15 cellular contexts compared by ENCODE assay signal in the genomic region with DNA sequence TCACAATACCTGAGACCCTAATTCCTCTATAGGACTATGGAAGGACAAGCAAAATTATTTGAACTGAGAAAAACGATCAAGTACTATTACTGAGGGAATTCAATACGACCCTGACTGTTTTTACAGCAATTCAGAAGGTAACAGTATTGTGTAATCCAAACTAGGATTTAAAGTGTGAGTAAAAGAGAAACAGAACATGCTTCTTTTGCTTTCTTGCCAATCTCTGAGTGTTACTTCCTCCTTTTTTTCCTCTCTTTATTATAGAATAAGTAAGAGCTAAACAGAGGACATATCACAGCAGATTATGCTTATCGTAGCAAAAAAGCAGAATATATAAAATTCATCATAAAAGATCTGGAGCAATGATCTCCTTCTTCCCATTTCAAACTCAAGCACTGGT.
DNase-seq lines count a peak whose midpoint lies in the region; ATAC-seq and TF ChIP-seq lines count a peak whose summit lies in the region.
"Had no signal": no experiment of that assay in that cellular context is flagged by ENCODE, and none has a peak within 500 bp of the region (broad histone marks: within the 10 kb centered on the region; RNA-seq: fewer than 3 reads in every experiment).

No MANE protein-coding gene starts in this region.

- H4K20me1 ChIP-seq in HCT116 (ENCODE audit: insufficient read depth) (no peaks in the 10 kb centered on the region), PC-9 (ENCODE audit: insufficient read depth) (no peaks in the 10 kb centered on the region), fibroblast of lung (ENCODE audit: control insufficient read depth, extremely low read depth, insufficient read depth, low read length) (no peaks in the 10 kb centered on the region), osteoblast (ENCODE audit: insufficient read depth, low read length) (no peaks in the 10 kb centered on the region)

- intact Hi-C loops in HCT116 (cut with micrococcal nuclease) (no loop called here), PC-9 (cut with micrococcal nuclease; ENCODE audit: unreplicated experiment) (no loop called here), sigmoid colon (cut with DNase I) (no loop called here)

- no TSS peak for BruUV-seq in HCT116 (replicated peaks; lab: Mats Ljungman, UMichigan)
- no TSS peak for BruUV-seq in PC-9 (replicated peaks; lab: Mats Ljungman, UMichigan)

- TF ChIP-seq CTCF in HCT116 (IDR thresholded peaks at IDR 0.05 in 2 of 3, conservative IDR thresholded peaks at IDR 0.05 in 1 of 3; ENCODE audit: borderline replicate concordance in 1 of 3, insufficient read depth in 1 of 3, low read depth in 2 of 3, low read length in 2 of 3) = no peak
- no peak for TF ChIP-seq CTCF in PC-9 (conservative IDR thresholded peaks at IDR 0.05)
- TF ChIP-seq CTCF in fibroblast of lung (conservative IDR thresholded peaks at IDR 0.05 in 1 of 2, IDR thresholded peaks at IDR 0.05 in 1 of 2; ENCODE audit: low read depth in 1 of 2, low read length in 2 of 2) = no peak
- no peak for TF ChIP-seq CTCF in sigmoid colon (IDR thresholded peaks at IDR 0.05)
- TF ChIP-seq CTCF in osteoblast (IDR thresholded peaks at IDR 0.05; ENCODE audit: extremely low read depth, low read depth, low read length) = no peak

- H3K4me3 ChIP-seq in HCT116 (replicated peaks in 1 of 2; ENCODE audit: low read depth in 1 of 2, low read length in 2 of 2) (no peak overlapping the region), PC-9 (no peak overlapping the region), fibroblast of lung (replicated peaks in 1 of 4; ENCODE audit: control extremely low read depth in 1 of 4, insufficient read depth in 1 of 4, low read depth in 3 of 4, low read length in 4 of 4) (no peak overlapping the region), sigmoid colon (no peak overlapping the region), osteoblast (ENCODE audit: insufficient read depth, low read length) (no peak overlapping the region)
- H3K4me3 ChIP-seq: esophagus squamous epithelium, stomach had no signal

- H3K79me2 ChIP-seq in HCT116 (ENCODE audit: insufficient read depth, low read length) (no peaks in the 10 kb centered on the region), PC-9 (ENCODE audit: low read depth) (no peaks in the 10 kb centered on the region), fibroblast of lung (ENCODE audit: control insufficient read depth, insufficient read depth, low read length) (no peaks in the 10 kb centered on the region), osteoblast (ENCODE audit: insufficient read depth, low read length) (no peaks in the 10 kb centered on the region)

- TF ChIP-seq POLR2A in HCT116 (IDR thresholded peaks at IDR 0.05; ENCODE audit: borderline replicate concordance, extremely low read depth, insufficient read depth, insufficient read length) (no peak), sigmoid colon (IDR thresholded peaks at IDR 0.05) (no peak)

- H3K27ac ChIP-seq in HCT116 (ENCODE audit: low read depth, low read length) (no peak overlapping the region), PC-9 (no peak overlapping the region), fibroblast of lung (ENCODE audit: insufficient read depth, low read length) (no peak overlapping the region), sigmoid colon (peak overlapping the region in 3 of 4 donors; percentile 8 to 54 (median 14)), osteoblast (ENCODE audit: low read depth, low read length) (no peak overlapping the region)

- ATAC-seq in HCT116 = no peak
- no peak for ATAC-seq in GM19467 (IDR thresholded peaks at IDR 0.05; ENCODE audit: unreplicated experiment)
- ATAC-seq in HG02870 (IDR thresholded peaks at IDR 0.05; ENCODE audit: unreplicated experiment) = no peak

- no peak for TF ChIP-seq RAD21 in HCT116 (IDR thresholded peaks at IDR 0.05; ENCODE audit: low read depth)

- H3K27me3 ChIP-seq in HCT116 (ENCODE audit: insufficient read depth, low read length) (no peaks in the 10 kb centered on the region), PC-9 (ENCODE audit: insufficient read depth, low read depth) (no peaks in the 10 kb centered on the region), fibroblast of lung (ENCODE audit: control insufficient read depth, insufficient read depth, low read length) (no peaks in the 10 kb centered on the region), sigmoid colon (no peaks in the 10 kb centered on the region), osteoblast (ENCODE audit: insufficient read depth, low read length) (no peaks in the 10 kb centered on the region)
- H3K27me3 ChIP-seq: esophagus squamous epithelium, stomach had no signal

- RAD21 ChIA-PET in HCT116 (lab: Charles Lee; ENCODE audit: low non-redundant PET in 1 of 2, low total read pairs in 2 of 2, uncharacterized antibody in 2 of 2, unreplicated experiment in 2 of 2) = no interaction called here

- H3K36me3 ChIP-seq in HCT116 (ENCODE audit: control insufficient read depth in 1 of 2, insufficient read depth in 2 of 2, low read length in 2 of 2) (no peaks in the 10 kb centered on the region), PC-9 (ENCODE audit: low read depth) (no peaks in the 10 kb centered on the region), fibroblast of lung (ENCODE audit: control insufficient read depth, insufficient read depth, low read length) (no peaks in the 10 kb centered on the region), sigmoid colon (peaks cover 0 to 7% (median 0%) of the 10 kb centered on the region in 4 donors), osteoblast (ENCODE audit: insufficient read depth, low read length) (no peaks in the 10 kb centered on the region)
- H3K36me3 ChIP-seq: esophagus squamous epithelium, stomach had no signal

- H3K9ac ChIP-seq in HCT116 (ENCODE audit: low read length) = no peak overlapping the region
- H3K9ac ChIP-seq in fibroblast of lung (ENCODE audit: insufficient read depth, low read length) = no peak overlapping the region

- H3K9me3 ChIP-seq in HCT116 (ENCODE audit: control insufficient read depth in 1 of 2, insufficient read depth in 1 of 2, low read depth in 1 of 2, low read length in 2 of 2) (no peaks in the 10 kb centered on the region), PC-9 (ENCODE audit: insufficient read depth, low read depth) (no peaks in the 10 kb centered on the region; the same call in 1 of the 2 replicates), fibroblast of lung (ENCODE audit: control insufficient read depth, insufficient read depth, low read depth, low read length) (no peaks in the 10 kb centered on the region), sigmoid colon (no peaks in the 10 kb centered on the region), osteoblast (ENCODE audit: low read depth, low read length) (no peaks in the 10 kb centered on the region)
- H3K9me3 ChIP-seq: esophagus squamous epithelium, stomach had no signal

- H3K4me1 ChIP-seq in HCT116 (ENCODE audit: control insufficient read depth in 1 of 2, insufficient read depth in 2 of 2, low read length in 2 of 2) (peaks cover 0 to 8% of the 10 kb centered on the region in 2 experiments; a peak in 2 of 4 replicates), PC-9 (replicated peaks; ENCODE audit: insufficient read depth) (no peaks in the 10 kb centered on the region), fibroblast of lung (ENCODE audit: control insufficient read depth, extremely low read depth, insufficient read depth, low read length) (no peaks in the 10 kb centered on the region), sigmoid colon (peaks cover 0 to 9% (median 2%) of the 10 kb centered on the region in 4 donors), osteoblast (ENCODE audit: insufficient read depth, low read length) (no peaks in the 10 kb centered on the region)
- H3K4me1 ChIP-seq: stomach had no signal

- no peak overlapping the region for H2AFZ ChIP-seq in HCT116 (ENCODE audit: low read depth, low read length, poor library complexity, severe bottlenecking)
- H2AFZ ChIP-seq in PC-9 = peak overlapping the region; percentile 4; the same call in 1 of the 2 replicates
- no peak overlapping the region for H2AFZ ChIP-seq in fibroblast of lung (ENCODE audit: low read length)
- no peak overlapping the region for H2AFZ ChIP-seq in osteoblast (ENCODE audit: low read length)

- no peaks in the 10 kb centered on the region for H3F3A ChIP-seq in PC-9 (ENCODE audit: insufficient read depth, low read depth)

- no peak for DNase-seq in HCT116 (ENCODE audit: low read depth, low spot score)
- DNase-seq in PC-9 = no peak
- peak; percentile 21 to 29 for DNase-seq in fibroblast of lung (ENCODE audit: low read depth in 2 of 2)
- DNase-seq in sigmoid colon = no peak
- DNase-seq in osteoblast (ENCODE audit: insufficient read length, low spot score, missing footprints) = no peak
- no peak for DNase-seq in activated CD8-positive, alpha-beta memory T cell treated with anti-CD3 and anti-CD28 coated beads, Interleukin-2, amount 50 U/mL, for 48 hours
- DNase-seq: activated CD4-positive, alpha-beta T cell treated with anti-CD3 and anti-CD28 coated beads for 36 hours; CD8-positive, alpha-beta memory T cell; central memory CD4-positive, alpha-beta T cell; esophagus squamous epithelium; NCI-H1436; stimulated activated CD4-positive, alpha-beta T cell treated with anti-CD3 and anti-CD28 coated beads, Interleukin-2, amount 100 ng/mL, for 48 hours; stomach had no signal

- CTCF ChIA-PET in HCT116 (lab: Charles Lee) (no interaction called here), PC-9 (lab: Charles Lee) (interaction anchor here (0.7 kb wide), 1 partner anchor 105 kb away, joined by 3 read pairs; no protein-coding TSS in a partner anchor)

- no peak for TF ChIP-seq EP300 in sigmoid colon (IDR thresholded peaks at IDR 0.05)

- H3K4me2 ChIP-seq in HCT116 (ENCODE audit: low read length) (0 out of 2 replicates have a peak overlapping the region, but pooled peaks have one; percentile 2), PC-9 (no peak overlapping the region), fibroblast of lung (ENCODE audit: extremely low read depth, insufficient read depth, low read length) (no peak overlapping the region), osteoblast (ENCODE audit: insufficient read depth, low read length) (no peak overlapping the region)

- H3K9me2 ChIP-seq in HCT116 (ENCODE audit: insufficient read depth) (no peaks in the 10 kb centered on the region), PC-9 (ENCODE audit: insufficient read depth) (no peaks in the 10 kb centered on the region)

- POLR2A ChIA-PET in HCT116 (lab: Charles Lee) = no interaction called here
- POLR2A ChIA-PET in PC-9 (lab: Charles Lee; ENCODE audit: unreplicated experiment) = interaction anchor here (0.6 kb wide), 1 partner anchor 43 kb away, joined by 7 read pairs; no protein-coding TSS in a partner anchor

- whole genome bisulfite sequencing in sigmoid colon, 2 donors = 17 to 25% methylated on average over 3 of the region's 3 CpGs

TF ChIP-seq in HCT116, 20 proteins besides CTCF, POLR2A, EP300 and RAD21 (continues in another document):
- no peak for TF ChIP-seq SIN3A (IDR thresholded peaks at IDR 0.05; ENCODE audit: low read depth)

Comparison
In these comparisons a context has a peak if more than half of its experiments do, and no peak if none do; other contexts are left out.
1. DNase-seq: peak in fibroblast of lung (2 of 2); none in HCT116 (single experiment), PC-9 (0 of 2), sigmoid colon (single experiment), osteoblast (single experiment) and activated CD8-positive, alpha-beta memory T cell treated with anti-CD3 and anti-CD28 coated beads, Interleukin-2, amount 50 U/mL, for 48 hours (single experiment).
2. H3K27ac ChIP-seq: peak in sigmoid colon (3 of 4); none in HCT116 (single experiment), PC-9 (single experiment), fibroblast of lung (single experiment) and osteoblast (single experiment).